In the genomic region with DNA sequence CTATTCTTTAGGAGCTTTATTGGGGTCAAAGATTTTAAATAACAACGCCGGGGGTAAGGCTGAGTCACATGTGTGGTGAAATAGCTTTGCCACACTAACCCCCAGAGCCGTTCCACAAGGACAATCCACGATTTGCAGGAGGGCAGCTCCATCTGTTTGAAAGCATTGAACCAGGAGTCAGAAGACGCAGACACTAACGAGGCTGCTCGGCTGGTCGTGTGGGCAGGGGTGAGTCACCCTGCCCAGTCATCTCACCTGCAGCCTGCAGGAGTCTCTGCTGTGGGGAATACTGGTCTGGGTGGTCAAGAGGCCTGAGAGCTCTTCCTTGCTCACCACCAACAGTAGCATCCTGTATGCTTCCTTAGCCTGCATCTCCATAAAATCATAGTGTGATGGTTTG, we compare ENCODE assay signal across 14 cellular contexts.
DNase-seq lines count a peak whose midpoint lies in the region; ATAC-seq, FAIRE-seq and TF ChIP-seq lines count a peak whose summit lies in the region.
"Had no signal": no experiment of that assay in that cellular context is flagged by ENCODE, and none has a peak within 500 bp of the region (broad histone marks: within the 10 kb centered on the region; RNA-seq: fewer than 3 reads in every experiment).

No MANE protein-coding gene starts in this region.

- no peaks in the 10 kb centered on the region for H3K4me1 ChIP-seq in foreskin keratinocyte
- H3K4me1 ChIP-seq: colonic mucosa, psoas muscle had no signal

- DNase-seq in A172 (ENCODE audit: low spot score) (peak; percentile 35), EL (peak; percentile 45), RCC 7860 (ENCODE audit: low spot score) (peak; percentile 59), foreskin keratinocyte (peak; percentile 19 to 51), COR-L47 (lab: John Stamatoyannopoulos, UW) (no peak), NCI-H2029 treated with DMSO at 0.1 percent for 48 hours (lab: John Stamatoyannopoulos, UW) (no peak), NCI-H345 (lab: John Stamatoyannopoulos, UW) (no peak), omental fat pad (ENCODE audit: low spot score) (no peak)
- DNase-seq: activated naive CD8-positive, alpha-beta T cell treated with anti-CD3 and anti-CD28 coated beads, Interleukin-2, amount 10 ng/mL, durations not matched to agents 7 days and 5 days; colonic mucosa; psoas muscle; stomach had no signal

- ATAC-seq in foreskin keratinocyte (peak; percentile 73), omental fat pad (ENCODE audit: low FRiP score) (no peak)
- ATAC-seq: psoas muscle had no signal

- peaks cover 5% of the 10 kb centered on the region for H3K27me3 ChIP-seq in foreskin keratinocyte
- H3K27me3 ChIP-seq: BLaER1, colonic mucosa, stomach had no signal

- no peak overlapping the region for H3K27ac ChIP-seq in foreskin keratinocyte
- H3K27ac ChIP-seq: BLaER1, colonic mucosa, KMS-11, psoas muscle, stomach had no signal

- TF ChIP-seq CTCF in foreskin keratinocyte (conservative IDR thresholded peaks at IDR 0.05) (peak; percentile 11), omental fat pad (IDR thresholded peaks at IDR 0.05) (no peak)

- peak; percentile 84 for FAIRE-seq in RCC 7860 (lab: Jason Lieb, UNC)

Comparison
In these comparisons a context has a peak if more than half of its experiments do, and no peak if none do; other contexts are left out.
1. DNase-seq: peak in A172 (single experiment), EL (single experiment), RCC 7860 (single experiment) and foreskin keratinocyte (2 of 2); none in COR-L47 (single experiment), NCI-H2029 treated with DMSO at 0.1 percent for 48 hours (single experiment), NCI-H345 (single experiment) and omental fat pad (single experiment).